26 cellular contexts compared by ENCODE assay signal in the genomic region with DNA sequence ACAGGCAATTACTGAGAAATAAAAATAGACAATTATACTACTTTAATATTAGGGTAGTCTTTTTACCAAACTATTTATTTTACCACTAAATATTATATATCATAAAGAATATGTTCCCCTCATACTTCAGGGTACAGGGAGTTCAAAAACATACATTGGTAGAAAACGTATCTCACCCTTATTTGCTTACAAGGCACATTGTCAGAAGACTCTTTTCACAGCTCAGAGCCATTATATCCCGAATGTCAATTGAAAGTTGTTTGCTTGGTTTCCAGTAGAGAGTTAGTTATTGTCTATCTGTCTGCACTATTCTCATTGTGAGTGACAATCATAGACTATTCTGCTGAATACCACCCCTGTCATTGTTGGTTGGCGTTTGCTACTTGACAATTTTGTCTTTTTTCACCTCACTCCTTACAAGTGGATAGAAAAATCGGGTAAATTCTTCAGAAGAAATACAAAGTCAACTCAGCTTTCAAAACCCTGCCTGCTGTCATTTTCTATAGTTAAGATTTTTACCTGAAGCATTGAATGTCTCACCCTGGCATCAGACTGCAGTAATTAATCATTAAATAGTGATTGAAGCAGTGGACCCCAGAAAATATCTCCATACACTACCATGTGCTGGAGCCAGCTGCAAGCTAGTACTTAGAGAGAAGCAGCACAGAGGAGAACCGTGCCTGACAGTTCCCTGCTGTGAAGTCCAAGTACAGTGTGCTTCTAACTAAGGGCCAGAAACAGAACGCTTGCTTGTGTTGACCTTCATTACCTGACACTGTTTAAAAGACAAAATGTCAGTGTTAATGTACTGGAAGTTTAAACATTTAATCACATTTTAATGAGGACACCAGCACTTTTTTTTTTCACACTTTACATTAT.
DNase-seq lines count a peak whose midpoint lies in the region; ATAC-seq, FAIRE-seq and TF ChIP-seq lines count a peak whose summit lies in the region.
"Had no signal": no experiment of that assay in that cellular context is flagged by ENCODE, and none has a peak within 500 bp of the region (broad histone marks: within the 10 kb centered on the region; RNA-seq: fewer than 3 reads in every experiment).

No MANE protein-coding gene starts in this region.

- H3K4me2 ChIP-seq in A549, result peak overlapping the region; percentile 27; the same call in 1 of the 3 replicates

- ATAC-seq in A549 (peak in 1 of 2 experiments; percentile 66; a peak in 3 of 6 replicates), HG03469 (IDR thresholded peaks at IDR 0.05; ENCODE audit: unreplicated experiment) (no peak), GM19467 (IDR thresholded peaks at IDR 0.05; ENCODE audit: unreplicated experiment) (no peak)
- ATAC-seq: effector memory CD8-positive, alpha-beta T cell; heart left ventricle; K562; left colon; PC-3; Right ventricle myocardium inferior; stimulated activated memory B cell treated with anti-CD40 and anti-IgM and Interleukin-4, amounts not matched to agents 10 μg/mL and 1 μg/mL and 100 μg/mL, for 72 hours had no signal

- TF ChIP-seq RAD21 in A549 (conservative IDR thresholded peaks at IDR 0.05 in 1 of 2, IDR thresholded peaks at IDR 0.05 in 1 of 2), result no peak

- DNase-seq in A549 (ENCODE audit: low read depth in 1 of 2, low spot score in 1 of 2) (peak in 1 of 2 experiments; percentile 4), H54 (ENCODE audit: insufficient read length, low spot score) (no peak), NCI-H2227 (lab: John Stamatoyannopoulos, UW; ENCODE audit: unreplicated experiment) (peak; percentile 23), OCI-M1 (lab: John Stamatoyannopoulos, UW) (peak; percentile 38), NCI-H2029 (lab: John Stamatoyannopoulos, UW) (no peak), ureter (ENCODE audit: low spot score) (no peak)
- DNase-seq: activated CD4-positive, alpha-beta T cell treated with anti-CD3 and anti-CD28 coated beads for 4 hours; activated effector memory CD4-positive, alpha-beta T cell treated with Interleukin-2 at 50 U/mL for 16 hours; activated T-cell treated with anti-CD3 and anti-CD28 coated beads for 4 hours; caudate nucleus; cortex of kidney; effector memory CD8-positive, alpha-beta T cell; GF-D8; heart left ventricle; left colon; NCI-H187; NCI-H526 treated with DMSO at 0.1 percent for 48 hours; PC-3; sigmoid colon; stimulated activated CD4-positive, alpha-beta T cell treated with anti-CD3 and anti-CD28 coated beads, Interleukin-4, amount 100 ng/mL, for 4 hours; substantia nigra had no signal

- CTCF ChIA-PET in A549 (lab: Yijun Ruan, JAX), result interaction anchor here (0.5 to 1.2 kb wide), 2 partner anchors 41 to 384 kb away, joined by 3 to 4 read pairs; no protein-coding TSS in a partner anchor

- no peak overlapping the region for H3K4me3 ChIP-seq in A549
- H3K4me3 ChIP-seq: heart left ventricle, K562, sigmoid colon had no signal

- H3K9me3 ChIP-seq in A549, result no peaks in the 10 kb centered on the region
- H3K9me3 ChIP-seq: sigmoid colon had no signal

- FAIRE-seq in A549 (lab: Jason Lieb, UNC) (no peak), H54 (lab: Jason Lieb, UNC) (peak; percentile 11)
- FAIRE-seq: K562 had no signal

- POLR2A ChIA-PET in A549 (lab: Yijun Ruan, JAX), result no interaction called here

- TF ChIP-seq POLR2A in A549 (IDR thresholded peaks at IDR 0.05; ENCODE audit: low read length), result no peak
- TF ChIP-seq POLR2A in H54 (IDR thresholded peaks at IDR 0.05; ENCODE audit: low read depth, low read length), result no peak

- H3K27ac ChIP-seq in A549, result no peak overlapping the region
- H3K27ac ChIP-seq: heart left ventricle, sigmoid colon had no signal

- no peak for TF ChIP-seq EP300 in A549 (IDR thresholded peaks at IDR 0.05)

- WGBS in A549 (ENCODE audit: missing lambda C conversion rate), result 22% methylated on average over 6 of the region's 6 CpGs

- no peak for TF ChIP-seq CTCF in A549 (IDR thresholded peaks at IDR 0.05)

- H3K4me1 ChIP-seq in A549, result no peaks in the 10 kb centered on the region; the same call in 2 of the 3 replicates
- H3K4me1 ChIP-seq: heart left ventricle, sigmoid colon had no signal

TF ChIP-seq in A549, 52 proteins besides CTCF, POLR2A, EP300 and RAD21:
- TF ChIP-seq MAFK (IDR thresholded peaks at IDR 0.05; ENCODE audit: partially characterized antibody) (peak; percentile 69), CBX2 (IDR thresholded peaks at IDR 0.05; ENCODE audit: borderline replicate concordance, low read depth) (no peak), POLR2AphosphoS2 (conservative IDR thresholded peaks at IDR 0.05; ENCODE audit: low read length) (no peak)

Comparison
In these comparisons a context has a peak if more than half of its experiments do, and no peak if none do; other contexts are left out.
1. DNase-seq: peak in NCI-H2227 (single experiment) and OCI-M1 (single experiment); none in H54 (single experiment), NCI-H2029 (single experiment) and ureter (single experiment).